In the genomic region with DNA sequence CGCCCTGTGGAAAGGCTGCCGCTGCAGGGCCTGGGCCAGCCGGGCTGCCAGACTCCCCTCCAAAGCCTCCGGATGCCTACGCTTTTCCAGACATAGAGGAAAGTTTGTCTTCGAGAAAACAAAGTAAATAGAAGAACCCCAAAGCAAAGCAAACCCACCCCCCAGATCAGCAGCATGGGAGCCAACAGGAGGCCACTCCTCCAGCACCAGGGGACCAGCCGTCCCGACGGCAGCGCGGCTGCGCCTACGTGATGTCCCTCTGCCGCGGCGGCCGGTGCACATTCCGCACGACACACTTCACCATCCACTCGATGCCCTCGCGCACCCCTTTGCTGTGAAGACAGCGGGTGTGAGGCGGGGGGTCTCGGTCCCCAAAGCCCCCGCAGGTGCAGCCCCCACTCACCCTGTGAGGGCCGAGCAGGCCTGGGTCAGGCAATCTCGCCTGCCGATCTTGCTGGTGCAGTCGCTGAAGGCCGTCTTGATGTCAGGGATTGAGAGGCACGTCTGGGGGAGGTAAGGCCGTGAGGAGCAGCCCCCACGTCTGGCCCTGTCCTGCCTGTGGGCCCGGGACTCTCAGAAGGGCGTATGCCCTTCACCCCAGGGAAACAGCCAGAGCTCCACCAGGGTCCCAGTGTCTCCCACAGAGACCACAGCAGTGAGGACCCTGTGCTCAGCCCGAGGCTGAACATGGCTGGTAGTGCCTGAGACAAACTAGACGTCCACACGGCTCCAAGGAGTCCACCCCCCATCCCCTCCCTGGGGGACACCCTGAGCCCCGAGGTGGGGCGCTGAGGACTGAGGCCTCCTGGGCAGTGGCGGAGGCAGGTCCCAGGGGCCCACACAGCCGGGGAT, we compare ENCODE assay signal across 17 cellular contexts. TPM values are rescaled to one million over a fixed set of nuclear protein-coding genes. Genes with fewer than 3 reads are reported as not detected.
DNase-seq lines count a peak whose midpoint lies in the region; ATAC-seq, FAIRE-seq and TF ChIP-seq lines count a peak whose summit lies in the region.
"Had no signal": no experiment of that assay in that cellular context is flagged by ENCODE, and none has a peak within 500 bp of the region (broad histone marks: within the 10 kb centered on the region; RNA-seq: fewer than 3 reads in every experiment).

No MANE protein-coding gene starts in this region.

- POLR2A ChIA-PET in WTC11 (lab: Charles Lee): no interaction called here
- POLR2A ChIA-PET in OCI-LY7 (lab: Charles Lee): no interaction called here
- POLR2A ChIA-PET in A673 (lab: Charles Lee; ENCODE audit: low non-redundant PET): no interaction called here

- no peaks in the 10 kb centered on the region for H3K27me3 Mint-ChIP-seq in WTC11 (ENCODE audit: low read depth)
- H3K27me3 Mint-ChIP-seq: CD8-positive, alpha-beta memory T cell had no signal

- 86% methylated on average over 43 of the region's 43 CpGs for WGBS in aorta, 2 donors

- peak overlapping the region; percentile 23; the same call in 1 of the 2 replicates for H3K27ac Mint-ChIP-seq in WTC11
- H3K27ac Mint-ChIP-seq: activated CD8-positive, alpha-beta T cell treated with anti-CD3 and anti-CD28 coated beads, Interleukin-2, amount 10 ng/mL, durations not matched to agents 7 days and 5 days; immature natural killer cell; natural killer cell had no signal

- no peaks in the 10 kb centered on the region for H4K20me1 ChIP-seq in OCI-LY7 (ENCODE audit: insufficient read depth, low read length)

- DNase-seq in cardiac septum (ENCODE audit: low spot score) (peak; percentile 58), right atrium auricular region (ENCODE audit: low spot score) (no peak), WTC11 (ENCODE audit: low spot score) (no peak), kidney (peak; percentile 78), aorta (peak; percentile 56 to 63), OCI-LY7 (ENCODE audit: low spot score) (no peak), A673 (ENCODE audit: low spot score) (no peak), HT-29 (ENCODE audit: low spot score) (no peak)
- DNase-seq: activated CD8-positive, alpha-beta T cell treated with anti-CD3 and anti-CD28 coated beads, Interleukin-2, amount 10 ng/mL, durations not matched to agents 7 days and 5 days; immature natural killer cell; MV-4-11; natural killer cell; NCI-H524 treated with DMSO at 0.1 percent for 48 hours; stimulated activated CD4-positive, alpha-beta T cell treated with anti-CD3 and anti-CD28 coated beads, Interleukin-4, amount 100 ng/mL, for 24 hours; SW 1271 had no signal

- BruUV-seq in OCI-LY7 (replicated peaks; lab: Mats Ljungman, UMichigan) (no TSS peak), A673 (replicated peaks; lab: Mats Ljungman, UMichigan) (no TSS peak)

- H3K27me3 ChIP-seq in right atrium auricular region: no peaks in the 10 kb centered on the region
- no peaks in the 10 kb centered on the region for H3K27me3 ChIP-seq in aorta (ENCODE audit: control insufficient read depth in 1 of 2, insufficient read depth in 2 of 2, low read length in 1 of 2)
- no peaks in the 10 kb centered on the region for H3K27me3 ChIP-seq in A673 (replicated peaks; ENCODE audit: insufficient read depth, low read depth, low read length, poor library complexity)

- H3K9me3 Mint-ChIP-seq in WTC11: no peaks in the 10 kb centered on the region
- H3K9me3 Mint-ChIP-seq: immature natural killer cell, natural killer cell had no signal

- intact Hi-C loops in cardiac septum (cut with DNase I) (no loop called here), kidney (cut with DNase I) (no loop called here), aorta (cut with DNase I) (no loop called here), OCI-LY7 (cut with micrococcal nuclease; ENCODE audit: unreplicated experiment) (no loop called here), A673 (cut with micrococcal nuclease; ENCODE audit: unreplicated experiment) (no loop called here)

- no peak for FAIRE-seq in kidney (lab: Jason Lieb, UNC)

- H3K36me3 ChIP-seq in right atrium auricular region (peaks cover 18% of the 10 kb centered on the region), kidney (ENCODE audit: control insufficient read depth in 1 of 2, insufficient read depth in 2 of 2, low read length in 2 of 2) (peaks cover 11 to 18% of the 10 kb centered on the region in 2 donors), aorta (ENCODE audit: control insufficient read depth in 1 of 2, insufficient read depth in 2 of 2, low read length in 1 of 2) (no peaks in the 10 kb centered on the region), OCI-LY7 (ENCODE audit: insufficient read depth, low read length) (peaks cover 42% of the 10 kb centered on the region), A673 (ENCODE audit: insufficient read depth, low read length, poor library complexity, severe bottlenecking) (peaks cover 12% of the 10 kb centered on the region)

- no peak overlapping the region for H2AFZ ChIP-seq in OCI-LY7 (ENCODE audit: low read length)

- H3K27ac ChIP-seq in right atrium auricular region (peak overlapping the region in 1 of 2 donors; percentile 56), kidney (ENCODE audit: low read depth in 2 of 2, low read length in 2 of 2) (no peak overlapping the region), aorta (ENCODE audit: low read depth in 1 of 2, low read length in 2 of 2) (no peak overlapping the region), OCI-LY7 (ENCODE audit: low read depth, low read length, poor library complexity, severe bottlenecking) (no peak overlapping the region), A673 (ENCODE audit: low read depth, low read length, poor library complexity, severe bottlenecking) (no peak overlapping the region)

- H3K4me1 Mint-ChIP-seq in WTC11: peaks cover 7% of the 10 kb centered on the region

- H3K4me2 ChIP-seq in OCI-LY7 (ENCODE audit: low read length): no peak overlapping the region

- H3K9me3 ChIP-seq in right atrium auricular region: no peaks in the 10 kb centered on the region
- no peaks in the 10 kb centered on the region for H3K9me3 ChIP-seq in kidney (ENCODE audit: control insufficient read depth in 1 of 2, low read length in 2 of 2)
- no peaks in the 10 kb centered on the region for H3K9me3 ChIP-seq in aorta (ENCODE audit: control insufficient read depth, low read length)
- no peaks in the 10 kb centered on the region for H3K9me3 ChIP-seq in OCI-LY7 (ENCODE audit: low read length)
- H3K9me3 ChIP-seq in A673 (ENCODE audit: low read depth, low read length, poor library complexity, severe bottlenecking): no peaks in the 10 kb centered on the region
- H3K9me3 ChIP-seq: thoracic aorta had no signal

- CTCF ChIA-PET in WTC11 (lab: Charles Lee): no interaction called here
- CTCF ChIA-PET in OCI-LY7 (lab: Charles Lee; ENCODE audit: unreplicated experiment): no interaction called here
- CTCF ChIA-PET in A673 (lab: Charles Lee): no interaction called here

- ATAC-seq in WTC11: no peak
- no peak for ATAC-seq in aorta (ENCODE audit: low FRiP score)
- ATAC-seq: activated CD8-positive, alpha-beta T cell treated with anti-CD3 and anti-CD28 coated beads, Interleukin-2, amount 10 ng/mL, durations not matched to agents 7 days and 5 days; natural killer cell had no signal

- H3K4me3 ChIP-seq in right atrium auricular region (no peak overlapping the region), kidney (ENCODE audit: low read length in 2 of 2) (no peak overlapping the region), aorta (ENCODE audit: low read length in 2 of 2) (no peak overlapping the region), OCI-LY7 (ENCODE audit: low read depth, low read length, poor library complexity, severe bottlenecking) (no peak overlapping the region), A673 (ENCODE audit: low read depth, low read length, poor library complexity, severe bottlenecking) (no peak overlapping the region)

- peak overlapping the region in 1 of 2 donors; percentile 7 for H3K9ac ChIP-seq in kidney (ENCODE audit: low read length in 2 of 2)

- TF ChIP-seq CTCF in right atrium auricular region (IDR thresholded peaks at IDR 0.05) (no peak), WTC11 (IDR thresholded peaks at IDR 0.05) (no peak), kidney (IDR thresholded peaks at IDR 0.05; ENCODE audit: borderline replicate concordance, extremely low read depth, insufficient read depth) (no peak), OCI-LY7 (conservative IDR thresholded peaks at IDR 0.05; ENCODE audit: low read length) (no peak), A673 (conservative IDR thresholded peaks at IDR 0.05; ENCODE audit: low read depth, low read length) (no peak)

- no peaks in the 10 kb centered on the region for H3K9me2 ChIP-seq in OCI-LY7 (ENCODE audit: insufficient read depth, low read length)

- no peak overlapping the region for H3K4me3 Mint-ChIP-seq in WTC11
- H3K4me3 Mint-ChIP-seq: activated CD8-positive, alpha-beta T cell treated with anti-CD3 and anti-CD28 coated beads, Interleukin-2, amount 10 ng/mL, durations not matched to agents 7 days and 5 days; CD8-positive, alpha-beta memory T cell; immature natural killer cell; natural killer cell had no signal

- H3K4me1 ChIP-seq in right atrium auricular region (peaks cover 0 to 47% of the 10 kb centered on the region in 2 donors), kidney (ENCODE audit: control insufficient read depth in 1 of 2, insufficient read depth in 1 of 2, low read depth in 1 of 2, low read length in 2 of 2) (peaks cover 0 to 14% of the 10 kb centered on the region in 2 donors), aorta (ENCODE audit: control insufficient read depth in 1 of 2, insufficient read depth in 2 of 2, low read length in 2 of 2) (no peaks in the 10 kb centered on the region), OCI-LY7 (ENCODE audit: insufficient read depth, low read length, poor library complexity, severe bottlenecking) (peaks cover 9% of the 10 kb centered on the region), A673 (ENCODE audit: insufficient read depth, low read length, poor library complexity, severe bottlenecking) (peaks cover 16% of the 10 kb centered on the region)

- H3K36me3 Mint-ChIP-seq in WTC11: peaks cover 7% of the 10 kb centered on the region
- H3K36me3 Mint-ChIP-seq: natural killer cell had no signal

- peaks cover 2% of the 10 kb centered on the region; the same call in 1 of the 2 replicates for H3K79me2 ChIP-seq in OCI-LY7 (ENCODE audit: insufficient read depth, low read depth, low read length)

RNA-seq across cellular contexts. Expression of gene TNFRSF6B, which starts 4.0 kb away (rescaled TPM):
- total RNA-seq in cardiac septum (not detected), right atrium auricular region (1 to 10 TPM; 1.2 to 3.8 TPM), WTC11 (2021) (not detected in 3 replicates), kidney (64.5 TPM), aorta (10 to 100 TPM in 1 of 2 donors, 1 to 10 TPM in 1; 5.9 to 11.5 TPM), OCI-LY7 (2022) (1.0 TPM in 1 of 2 replicates, not detected in the other), A673 (2021) (not detected in 2 replicates)
- polyA plus RNA-seq in kidney (ENCODE audit: insufficient read depth, low read depth, low replicate concordance) (2.4 TPM), aorta (10 to 100 TPM in 1 of 2 donors, 1 to 10 TPM in 1; 2.1 to 73.9 TPM)
- 1.4 and 6.6 TPM in 2 replicates for total RNA-seq in OCI-LY7 (2014; rRNA removed; shearing (Covaris generic))
- 4.1 and 4.9 TPM in 2 replicates for total RNA-seq in HT-29 (2014; rRNA removed; shearing (Covaris generic))
- total RNA-seq: activated CD8-positive, alpha-beta T cell treated with anti-CD3 and anti-CD28 coated beads, Interleukin-2, amount 10 ng/mL, durations not matched to agents 7 days and 5 days; CD8-positive, alpha-beta memory T cell; natural killer cell had no signal
- polyA plus RNA-seq: immature natural killer cell had no signal

RNA-seq across cellular contexts. Expression of gene ARFRP1, which starts 7.4 kb away (rescaled TPM):
- total RNA-seq in cardiac septum (40.3 TPM), right atrium auricular region (10 to 100 TPM; 33.5 to 39.4 TPM), WTC11 (2021) (24.3 to 30.2 TPM (median 27.4 TPM) in 3 replicates), kidney (71.2 TPM), aorta (10 to 100 TPM; 46.3 to 51.7 TPM), OCI-LY7 (2022) (82.1 and 85.6 TPM in 2 replicates), A673 (2021) (38.9 and 41.1 TPM in 2 replicates)
- polyA plus RNA-seq in kidney (ENCODE audit: insufficient read depth, low read depth, low replicate concordance) (60.6 TPM), aorta (10 to 100 TPM; 28.9 to 76.2 TPM)
- 47.9 and 53.3 TPM in 2 replicates for total RNA-seq in OCI-LY7 (2014; rRNA removed; shearing (Covaris generic))
- 82.0 and 86.1 TPM in 2 replicates for total RNA-seq in HT-29 (2014; rRNA removed; shearing (Covaris generic))

RNA-seq across cellular contexts. Expression of gene ZGPAT, which starts 7.4 kb away (rescaled TPM):
- 16.7 TPM for total RNA-seq in cardiac septum
- total RNA-seq in right atrium auricular region: 10 to 100 TPM; 11.9 to 15.1 TPM
- 28.3 to 31.0 TPM (median 30.4 TPM) in 3 replicates for total RNA-seq in WTC11 (2021)
- 30.5 TPM for total RNA-seq in kidney
- 39.6 TPM for polyA plus RNA-seq in kidney (ENCODE audit: insufficient read depth, low read depth, low replicate concordance)
- total RNA-seq in aorta: 10 to 100 TPM; 20.8 to 28.6 TPM
- 10 to 100 TPM; 22.5 to 49.5 TPM for polyA plus RNA-seq in aorta
- total RNA-seq in OCI-LY7 (2014; rRNA removed; shearing (Covaris generic)): 43.1 and 43.9 TPM in 2 replicates
- total RNA-seq in OCI-LY7 (2022): 50.8 and 55.4 TPM in 2 replicates
- 28.2 and 28.3 TPM in 2 replicates for total RNA-seq in A673 (2021)
- total RNA-seq in HT-29 (2014; rRNA removed; shearing (Covaris generic)): 52.1 and 68.6 TPM in 2 replicates

RNA-seq across cellular contexts. Expression of gene LIME1, which starts 36.0 kb away (rescaled TPM):
- total RNA-seq in cardiac septum (5.0 TPM), right atrium auricular region (1 to 10 TPM; 2.4 to 2.5 TPM), WTC11 (2021) (4.5 to 7.0 TPM (median 6.0 TPM) in 3 replicates), kidney (12.1 TPM), aorta (1 to 10 TPM; 6.5 to 7.4 TPM), OCI-LY7 (2022) (67.9 and 75.6 TPM in 2 replicates), A673 (2021) (15.1 and 16.3 TPM in 2 replicates)
- polyA plus RNA-seq in kidney (ENCODE audit: insufficient read depth, low read depth, low replicate concordance) (114 TPM), aorta (10 to 100 TPM in 1 of 2 donors, 1 to 10 TPM in 1; 9.9 to 57.6 TPM)
- 66.3 and 76.4 TPM in 2 replicates for total RNA-seq in OCI-LY7 (2014; rRNA removed; shearing (Covaris generic))
- total RNA-seq in HT-29 (2014; rRNA removed; shearing (Covaris generic)): 267 and 295 TPM in 2 replicates

RNA-seq across cellular contexts. Expression of gene SLC2A4RG, which starts 39.2 kb away (rescaled TPM):
- 67.8 TPM for total RNA-seq in cardiac septum
- total RNA-seq in right atrium auricular region: 10 to 100 TPM; 30.1 to 30.7 TPM
- 41.6 to 47.2 TPM (median 43.3 TPM) in 3 replicates for total RNA-seq in WTC11 (2021)
- total RNA-seq in kidney: 154 TPM
- polyA plus RNA-seq in kidney (ENCODE audit: insufficient read depth, low read depth, low replicate concordance): 171 TPM
- 10 to 100 TPM; 49.9 to 72.4 TPM for total RNA-seq in aorta
- 10 to 100 TPM; 24.7 to 86.7 TPM for polyA plus RNA-seq in aorta
- 69.8 and 77.9 TPM in 2 replicates for total RNA-seq in OCI-LY7 (2014; rRNA removed; shearing (Covaris generic))
- total RNA-seq in OCI-LY7 (2022): 110 and 113 TPM in 2 replicates
- total RNA-seq in A673 (2021): 45.8 and 71.0 TPM in 2 replicates
- total RNA-seq in HT-29 (2014; rRNA removed; shearing (Covaris generic)): 200 and 229 TPM in 2 replicates

Comparison
In these comparisons a context has a peak if more than half of its experiments do, and no peak if none do; other contexts are left out.
1. DNase-seq: peak in cardiac septum (single experiment), kidney (single experiment) and aorta (2 of 2); none in right atrium auricular region (single experiment), WTC11 (single experiment), OCI-LY7 (single experiment), A673 (single experiment) and HT-29 (single experiment).